In genomic region chr6:148760143-148760505, GRCh38 we compare ENCODE assay signal across 1 cellular context.
TF ChIP-seq lines count a peak whose summit lies in the region.

No MANE protein-coding gene starts in this region.

TF ChIP-seq in IMR-90, 13 proteins besides CTCF, POLR2A, EP300 and RAD21 (continued from another document):
- TF ChIP-seq ELK1 (IDR thresholded peaks at IDR 0.05; ENCODE audit: borderline replicate concordance, low read depth, low read length) (no peak), MAZ (IDR thresholded peaks at IDR 0.05; ENCODE audit: borderline replicate concordance, low read depth, low read length) (no peak), SMC3 (IDR thresholded peaks at IDR 0.05; ENCODE audit: low read depth, low read length) (no peak), CHD1 (IDR thresholded peaks at IDR 0.05; ENCODE audit: low read depth, low read length) (no peak), RCOR1 (IDR thresholded peaks at IDR 0.05; ENCODE audit: insufficient replicate concordance, low read length) (no peak), NFE2L2 (IDR thresholded peaks at IDR 0.05; ENCODE audit: low read depth, low read length) (no peak), MXI1 (IDR thresholded peaks at IDR 0.05; ENCODE audit: borderline replicate concordance, low read depth, low read length) (no peak), RFX5 (IDR thresholded peaks at IDR 0.05; ENCODE audit: low read depth, low read length) (no peak)
